In the genomic region with DNA sequence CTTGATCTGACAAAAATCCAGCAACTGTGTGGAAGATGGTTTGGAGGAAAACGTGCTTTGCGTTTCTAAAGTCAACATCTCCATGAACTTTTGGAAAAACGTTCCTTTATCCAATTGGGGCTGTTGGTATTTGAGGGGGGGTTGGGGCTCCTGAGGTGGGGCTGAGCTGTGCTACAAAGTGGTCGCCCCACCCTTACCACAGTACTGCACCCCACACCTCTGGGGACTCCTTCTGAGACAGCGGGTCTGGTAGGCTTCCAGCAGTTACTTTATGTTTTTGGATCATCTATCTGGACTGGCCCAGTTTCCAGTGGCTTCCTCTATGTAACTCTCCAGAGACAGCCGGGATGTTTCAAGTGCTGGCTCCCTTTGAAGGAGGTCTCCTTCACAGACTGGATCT, we compare ENCODE assay signal across 19 cellular contexts. TPM values are rescaled to one million over a fixed set of nuclear protein-coding genes. Genes with fewer than 3 reads are reported as not detected.
A peak's percentile ranks its signal among the peaks of the same experiment; 100 is the strongest.
DNase-seq lines count a peak whose midpoint lies in the region; TF ChIP-seq lines count a peak whose summit lies in the region.
"Had no signal": no experiment of that assay in that cellular context is flagged by ENCODE, and none has a peak within 500 bp of the region (broad histone marks: within the 10 kb centered on the region; RNA-seq: fewer than 3 reads in every experiment).

No MANE protein-coding gene starts in this region.

- no peaks in the 10 kb centered on the region for H4K20me1 ChIP-seq in osteoblast (ENCODE audit: insufficient read depth, low read length)

- DNase-seq in AG10803 (ENCODE audit: low read depth) (peak; percentile 1), chondrocyte (ENCODE audit: low spot score) (peak; percentile 4), osteoblast (ENCODE audit: insufficient read length, low spot score, missing footprints) (peak; percentile 54), vagina (ENCODE audit: extremely low spot score in 2 of 2) (peak in 1 of 2 donors; percentile 91), NCI-H82 (lab: John Stamatoyannopoulos, UW) (no peak), HK-2 (ENCODE audit: unreplicated experiment) (no peak)
- no peak for DNase-seq in NK-92 treated with Interleukin-12 subunit alpha and Interleukin-12 subunit beta, amount 100 ng/mL, for 24 hours (lab: John Stamatoyannopoulos, UW)
- DNase-seq: 8988T; ACHN; C1 segment of cervical spinal cord; Calu3; CD4-positive, alpha-beta memory T cell; COR-L47; DMS53; DMS79 treated with DMSO at 0.1 percent for 48 hours; GF-D8; H9 had no signal

- no peak overlapping the region for H3K27ac Mint-ChIP-seq in chondrocyte (ENCODE audit: unreplicated experiment)
- H3K27ac Mint-ChIP-seq: CD4-positive, alpha-beta memory T cell; GM23338 had no signal

- no peak overlapping the region for H2AFZ ChIP-seq in osteoblast (ENCODE audit: low read length)
- H2AFZ ChIP-seq: GM23338 had no signal

- H3K4me1 ChIP-seq in osteoblast (ENCODE audit: insufficient read depth, low read length) (no peaks in the 10 kb centered on the region), vagina (no peaks in the 10 kb centered on the region)
- H3K4me1 ChIP-seq: A549 had no signal

- no peaks in the 10 kb centered on the region for H3K9me3 ChIP-seq in osteoblast (ENCODE audit: low read depth, low read length)
- no peaks in the 10 kb centered on the region for H3K9me3 ChIP-seq in vagina
- H3K9me3 ChIP-seq: A549 had no signal

- H3K27me3 Mint-ChIP-seq in chondrocyte (ENCODE audit: low read depth) = no peaks in the 10 kb centered on the region
- H3K27me3 Mint-ChIP-seq: CD4-positive, alpha-beta memory T cell had no signal

- TF ChIP-seq CTCF in AG10803 (conservative IDR thresholded peaks at IDR 0.05; ENCODE audit: low read length) = no peak
- TF ChIP-seq CTCF in chondrocyte (IDR thresholded peaks at IDR 0.05) = no peak
- no peak for TF ChIP-seq CTCF in osteoblast (IDR thresholded peaks at IDR 0.05; ENCODE audit: extremely low read depth, low read depth, low read length)
- no peak for TF ChIP-seq CTCF in vagina (IDR thresholded peaks at IDR 0.05)

- H3K4me1 Mint-ChIP-seq in chondrocyte (ENCODE audit: low read depth) = no peaks in the 10 kb centered on the region
- H3K4me1 Mint-ChIP-seq: GM23338, H9 had no signal

- peaks cover 1% of the 10 kb centered on the region for H3K36me3 Mint-ChIP-seq in chondrocyte (ENCODE audit: low read depth)

- no peak overlapping the region for H3K4me3 Mint-ChIP-seq in chondrocyte (ENCODE audit: unreplicated experiment)
- H3K4me3 Mint-ChIP-seq: CD4-positive, alpha-beta memory T cell; GM23338; H9 had no signal

- H3K36me3 ChIP-seq in osteoblast (ENCODE audit: insufficient read depth, low read length) (no peaks in the 10 kb centered on the region), vagina (no peaks in the 10 kb centered on the region)

- TF ChIP-seq POLR2A in vagina (IDR thresholded peaks at IDR 0.05) = no peak

- H3K4me2 ChIP-seq in osteoblast (ENCODE audit: insufficient read depth, low read length) = no peak overlapping the region
- H3K4me2 ChIP-seq: A549, GM23338 had no signal

- H3K27ac ChIP-seq in osteoblast (ENCODE audit: low read depth, low read length) (no peak overlapping the region), vagina (peak overlapping the region; percentile 33)
- H3K27ac ChIP-seq: A549 had no signal

- H3K4me3 ChIP-seq in AG10803 (ENCODE audit: low read length) (no peak overlapping the region), osteoblast (ENCODE audit: insufficient read depth, low read length) (no peak overlapping the region), vagina (no peak overlapping the region)
- H3K4me3 ChIP-seq: A549, GM23338 had no signal

- H3K9me3 Mint-ChIP-seq in chondrocyte (ENCODE audit: low read depth) = no peaks in the 10 kb centered on the region
- H3K9me3 Mint-ChIP-seq: H9 had no signal

- intact Hi-C loops in vagina (cut with DNase I) = no loop called here

- H3K27me3 ChIP-seq in osteoblast (ENCODE audit: insufficient read depth, low read length) (peaks cover 3% of the 10 kb centered on the region), vagina (no peaks in the 10 kb centered on the region)

- no peaks in the 10 kb centered on the region for H3K79me2 ChIP-seq in osteoblast (ENCODE audit: insufficient read depth, low read length)

RNA-seq across cellular contexts. Expression of a gene that starts 40.4 kb away (rescaled TPM):
- total RNA-seq in chondrocyte (31.2 to 36.3 TPM (median 34.7 TPM) in 3 replicates), osteoblast (10.6 and 11.2 TPM in 2 replicates), vagina (12.8 TPM)

Comparison
In these comparisons a context has a peak if more than half of its experiments do, and no peak if none do; other contexts are left out.
1. DNase-seq: peak in AG10803 (single experiment), chondrocyte (single experiment) and osteoblast (single experiment); none in NCI-H82 (single experiment), NK-92 treated with Interleukin-12 subunit alpha and Interleukin-12 subunit beta, amount 100 ng/mL, for 24 hours (single experiment) and HK-2 (single experiment).